ENCODE assay signal across 8 cellular contexts in genomic region chr19:24033962-24034342, GRCh38. TPM values are rescaled to one million over a fixed set of nuclear protein-coding genes. Genes with fewer than 3 reads are reported as not detected.
DNase-seq lines count a peak whose midpoint lies in the region; ATAC-seq, FAIRE-seq and TF ChIP-seq lines count a peak whose summit lies in the region.

No MANE protein-coding gene starts in this region.

- ATAC-seq in GM21367 (IDR thresholded peaks at IDR 0.05; ENCODE audit: unreplicated experiment) (peak; percentile 24), HepG2 (peak; percentile 61)

- no peak for FAIRE-seq in HepG2 (lab: Jason Lieb, UNC)

- CTCF ChIA-PET in HepG2 (lab: Yijun Ruan, JAX; ENCODE audit: low intra/inter-chr PET ratio, low total read pairs): no interaction called here

- intact Hi-C loops in dendritic cell treated with granulocyte-macrophage colony-stimulating factor and Interleukin-4, amounts not matched to agents 40 ng/mL and 50 ng/mL, for 4 days (cut with micrococcal nuclease): loop anchor here (1.0 to 10.0 kb wide), 4 partner anchors 53 to 782 kb away; partner anchors contain the start of genes ZNF254, ZNF675 and ZNF724
- intact Hi-C loops in HepG2 (cut with micrococcal nuclease; ENCODE audit: unreplicated experiment): no loop called here

- peaks cover 14% of the 10 kb centered on the region for H3K9me3 Mint-ChIP-seq in T-helper 2 cell treated with Interferon-gamma antibody and Interleukin-4, amounts not matched to agents 5 μg/mL and 100 μg/mL, for 36 hours
- H3K9me3 Mint-ChIP-seq in dendritic cell treated with granulocyte-macrophage colony-stimulating factor and Interleukin-4, amounts not matched to agents 40 ng/mL and 50 ng/mL, for 4 days: no peaks in the 10 kb centered on the region

- TF ChIP-seq CTCF in HepG2 (CRISPR knock-in tag; IDR thresholded peaks at IDR 0.05): no peak

- TF ChIP-seq POLR2A in HepG2 (IDR thresholded peaks at IDR 0.05; ENCODE audit: insufficient read depth in 1 of 2, low read depth in 2 of 2, low read length in 2 of 2): no peak

- DNase-seq in ELR (ENCODE audit: low read depth): peak; percentile 71
- DNase-seq in HT1080 (ENCODE audit: low read depth): peak; percentile 33
- DNase-seq in T-helper 2 cell treated with Interferon-gamma antibody and Interleukin-4, amounts not matched to agents 5 μg/mL and 100 μg/mL, for 36 hours (ENCODE audit: low spot score): peak; percentile 11
- DNase-seq in HepG2 (ENCODE audit: low spot score): peak; percentile 41
- peak; percentile 6 to 10 for DNase-seq in stimulated activated CD8-positive, alpha-beta memory T cell treated with anti-CD3 and anti-CD28 coated beads, Interleukin-15, amount 100 ng/mL, for 48 hours (ENCODE audit: low read depth in 2 of 2)
- DNase-seq in LoVo (ENCODE audit: low spot score): no peak

- H2AFZ ChIP-seq in HepG2 (ENCODE audit: low read length): no peak overlapping the region

- POLR2A ChIA-PET in HepG2 (lab: Yijun Ruan, JAX): interaction anchor here (1.2 to 2.1 kb wide), 11 partner anchors 9 to 639 kb away, joined by 3 to 10 read pairs (median 5); partner anchors contain the start of genes ZNF675 and ZNF91

- no peaks in the 10 kb centered on the region for H4K20me1 ChIP-seq in HepG2 (ENCODE audit: insufficient read depth, low read length)

- H3K4me3 Mint-ChIP-seq in T-helper 2 cell treated with Interferon-gamma antibody and Interleukin-4, amounts not matched to agents 5 μg/mL and 100 μg/mL, for 36 hours: peak overlapping the region; percentile 100
- H3K4me3 Mint-ChIP-seq in dendritic cell treated with granulocyte-macrophage colony-stimulating factor and Interleukin-4, amounts not matched to agents 40 ng/mL and 50 ng/mL, for 4 days: peak overlapping the region; percentile 100

- TF ChIP-seq EP300 in HepG2 (IDR thresholded peaks at IDR 0.05; ENCODE audit: low read depth in 2 of 2, low read length in 2 of 2) (no peak), HepG2 (CRISPR knock-in tag; IDR thresholded peaks at IDR 0.05; ENCODE audit: borderline replicate concordance) (no peak)

- H3K36me3 Mint-ChIP-seq in T-helper 2 cell treated with Interferon-gamma antibody and Interleukin-4, amounts not matched to agents 5 μg/mL and 100 μg/mL, for 36 hours (ENCODE audit: low read depth): peaks cover 28% of the 10 kb centered on the region
- peaks cover 40% of the 10 kb centered on the region for H3K36me3 Mint-ChIP-seq in dendritic cell treated with granulocyte-macrophage colony-stimulating factor and Interleukin-4, amounts not matched to agents 40 ng/mL and 50 ng/mL, for 4 days (ENCODE audit: low read depth)

- no peaks in the 10 kb centered on the region for H3K27me3 Mint-ChIP-seq in T-helper 2 cell treated with Interferon-gamma antibody and Interleukin-4, amounts not matched to agents 5 μg/mL and 100 μg/mL, for 36 hours (ENCODE audit: low read depth)
- no peaks in the 10 kb centered on the region for H3K27me3 Mint-ChIP-seq in dendritic cell treated with granulocyte-macrophage colony-stimulating factor and Interleukin-4, amounts not matched to agents 40 ng/mL and 50 ng/mL, for 4 days

- H3K4me2 ChIP-seq in HepG2 (ENCODE audit: low read depth, low read length): peak overlapping the region; percentile 83

- H3K79me2 ChIP-seq in HepG2 (ENCODE audit: insufficient read depth, low read length): peaks cover 35% of the 10 kb centered on the region

- H3K4me3 ChIP-seq in HepG2 (replicated peaks in 1 of 3; ENCODE audit: insufficient read depth in 1 of 3, low read depth in 2 of 3, low read length in 3 of 3): peak overlapping the region; percentile 84 to 91 (median 85)

- H3K9me3 ChIP-seq in HepG2 (ENCODE audit: low read length): no peaks in the 10 kb centered on the region

- H3K27me3 ChIP-seq in HepG2 (ENCODE audit: control insufficient read depth in 1 of 2, insufficient read depth in 2 of 2, low read length in 2 of 2): no peaks in the 10 kb centered on the region; a peak in 1 of 5 replicates

- 2% methylated on average over 9 of the region's 15 CpGs for WGBS in HepG2 (ENCODE audit: low lambda C conversion rate)

- H3K27ac Mint-ChIP-seq in T-helper 2 cell treated with Interferon-gamma antibody and Interleukin-4, amounts not matched to agents 5 μg/mL and 100 μg/mL, for 36 hours: peak overlapping the region; percentile 97
- H3K27ac Mint-ChIP-seq in dendritic cell treated with granulocyte-macrophage colony-stimulating factor and Interleukin-4, amounts not matched to agents 40 ng/mL and 50 ng/mL, for 4 days: peak overlapping the region; percentile 99

- TF ChIP-seq RAD21 in HepG2 (CRISPR knock-in tag; IDR thresholded peaks at IDR 0.05): no peak

- H3K4me1 ChIP-seq in HepG2 (ENCODE audit: insufficient read depth, low read length): peaks cover 47% of the 10 kb centered on the region

- peaks cover 0 to 9% of the 10 kb centered on the region in 2 experiments; a peak in 4 of 5 replicates for H3K36me3 ChIP-seq in HepG2 (replicated peaks in 1 of 2; ENCODE audit: control insufficient read depth in 1 of 2, insufficient read depth in 2 of 2, low read length in 2 of 2)

- peak overlapping the region; percentile 98 for H3K27ac ChIP-seq in HepG2 (ENCODE audit: extremely low read length, insufficient read depth, low read length)

- in situ Hi-C loops in HepG2 (cut with HindIII; ENCODE audit: extremely low pct_ligation_motif_present, low pct_unique_long_range_greater_than_20kb): loop anchor here (25.0 kb wide), 1 partner anchor 772 kb away; the partner anchor contains the start of gene ZNF724

- H3K9ac ChIP-seq in HepG2 (ENCODE audit: insufficient read depth, low read depth, low read length): peak overlapping the region; percentile 88

- peaks cover 20% of the 10 kb centered on the region for H3K4me1 Mint-ChIP-seq in T-helper 2 cell treated with Interferon-gamma antibody and Interleukin-4, amounts not matched to agents 5 μg/mL and 100 μg/mL, for 36 hours (ENCODE audit: low read depth)
- H3K4me1 Mint-ChIP-seq in dendritic cell treated with granulocyte-macrophage colony-stimulating factor and Interleukin-4, amounts not matched to agents 40 ng/mL and 50 ng/mL, for 4 days (ENCODE audit: low read depth): peaks cover 31% of the 10 kb centered on the region

- BruUV-seq in HepG2 (replicated peaks; lab: Mats Ljungman, UMichigan): no TSS peak

TF ChIP-seq in HepG2, 621 proteins besides CTCF, POLR2A, EP300 and RAD21 (continues in another document):
- TF ChIP-seq FOXP4 (CRISPR knock-in tag; IDR thresholded peaks at IDR 0.05): no peak
- TF ChIP-seq TGIF2 (CRISPR knock-in tag; IDR thresholded peaks at IDR 0.05): peak; percentile 39; the same call in 1 of the 2 replicates
- TF ChIP-seq SCMH1 (CRISPR knock-in tag; IDR thresholded peaks at IDR 0.05; ENCODE audit: borderline replicate concordance): no peak
- TF ChIP-seq ZNF563 (CRISPR knock-in tag; IDR thresholded peaks at IDR 0.05): 0 out of 2 replicates have a peak, but pooled peaks have one; percentile 18
- TF ChIP-seq RAD51 (IDR thresholded peaks at IDR 0.05; ENCODE audit: borderline replicate concordance): no peak
- TF ChIP-seq HES4 (CRISPR knock-in tag; IDR thresholded peaks at IDR 0.05; ENCODE audit: borderline replicate concordance): 0 out of 2 replicates have a peak, but pooled peaks have one; percentile 16
- peak; percentile 5; the same call in 1 of the 2 replicates for TF ChIP-seq POLR2G (IDR thresholded peaks at IDR 0.05; ENCODE audit: low read depth, low read length)
- no peak for TF ChIP-seq SALL2 (CRISPR knock-in tag; IDR thresholded peaks at IDR 0.05)
- 0 out of 2 replicates have a peak, but pooled peaks have one; percentile 31 for TF ChIP-seq ZNF558 (CRISPR knock-in tag; IDR thresholded peaks at IDR 0.05; ENCODE audit: borderline replicate concordance)

RNA-seq across cellular contexts. Expression of gene ZNF254, which starts 53.0 kb away (rescaled TPM):
- total RNA-seq in HT1080 (2014; rRNA removed; shearing (Covaris generic)): 0.23 and 0.37 TPM in 2 replicates
- polyA plus RNA-seq in HT1080 (2015; cell fraction: cytosol; rRNA removed): 0.28 and 0.85 TPM in 2 replicates
- polyA plus RNA-seq in HT1080 (2015; cell fraction: nucleus; rRNA removed): 1.0 and 1.1 TPM in 2 replicates
- 4.6 and 5.6 TPM in 2 replicates for total RNA-seq in HepG2 (2016; rRNA removed; fragmentation: Illumina TruSeq; extraction: Trizol)
- total RNA-seq in HepG2 (2016; cell fraction: cytosol; rRNA removed; fragmentation: Illumina TruSeq; extraction: Trizol; ENCODE audit: low read depth): 2.2 and 2.3 TPM in 2 replicates
- 4.0 and 5.4 TPM in 2 replicates for total RNA-seq in HepG2 (2016; cell fraction: insoluble cytoplasmic fraction; rRNA removed; fragmentation: Illumina TruSeq; extraction: Trizol)
- total RNA-seq in HepG2 (2016; cell fraction: membrane; rRNA removed; fragmentation: Illumina TruSeq; extraction: Trizol): 1.9 and 2.5 TPM in 2 replicates
- 9.6 and 9.7 TPM in 2 replicates for total RNA-seq in HepG2 (2016; cell fraction: nucleus; rRNA removed; fragmentation: Illumina TruSeq; extraction: Trizol)
- 2.6 TPM in 2 replicates for polyA plus RNA-seq in HepG2 (2011; rRNA removed)
- polyA plus RNA-seq in HepG2 (2011; cell fraction: cytosol; rRNA removed): 0.68 and 1.6 TPM in 2 replicates
- polyA plus RNA-seq in HepG2 (2011; cell fraction: nucleus; rRNA removed): 1.6 and 2.1 TPM in 2 replicates
- 3.7 and 4.1 TPM in 2 replicates for polyA plus RNA-seq in HepG2 (2012)
- 0.17 and 0.38 TPM in 2 replicates for polyA plus RNA-seq in HepG2 (2016; cell fraction: cytosol; fragmentation: Illumina TruSeq; extraction: Trizol; ENCODE audit: low read depth)
- polyA plus RNA-seq in HepG2 (2016; cell fraction: insoluble cytoplasmic fraction; fragmentation: Illumina TruSeq; extraction: Trizol; ENCODE audit: low read depth): 6.1 and 6.6 TPM in 2 replicates
- polyA plus RNA-seq in HepG2 (2016; cell fraction: membrane; fragmentation: Illumina TruSeq; extraction: Trizol; ENCODE audit: low read depth): 0.87 and 0.90 TPM in 2 replicates
- polyA plus RNA-seq in HepG2 (2016; cell fraction: nucleus; fragmentation: Illumina TruSeq; extraction: Trizol; ENCODE audit: insufficient read depth, low read depth): 7.1 and 7.5 TPM in 2 replicates
- polyA minus RNA-seq in HepG2 (2011; rRNA and poly(A)+ RNA removed; ENCODE audit: low replicate concordance): 1.0 and 11.6 TPM in 2 replicates
- 2.7 and 3.7 TPM in 2 replicates for polyA minus RNA-seq in HepG2 (2011; cell fraction: cytosol; rRNA and poly(A)+ RNA removed)
- 13.6 and 18.0 TPM in 2 replicates for polyA minus RNA-seq in HepG2 (2011; cell fraction: nucleus; rRNA and poly(A)+ RNA removed)
